Comparison of ENCODE assay signal across 19 cellular contexts in the genomic region with DNA sequence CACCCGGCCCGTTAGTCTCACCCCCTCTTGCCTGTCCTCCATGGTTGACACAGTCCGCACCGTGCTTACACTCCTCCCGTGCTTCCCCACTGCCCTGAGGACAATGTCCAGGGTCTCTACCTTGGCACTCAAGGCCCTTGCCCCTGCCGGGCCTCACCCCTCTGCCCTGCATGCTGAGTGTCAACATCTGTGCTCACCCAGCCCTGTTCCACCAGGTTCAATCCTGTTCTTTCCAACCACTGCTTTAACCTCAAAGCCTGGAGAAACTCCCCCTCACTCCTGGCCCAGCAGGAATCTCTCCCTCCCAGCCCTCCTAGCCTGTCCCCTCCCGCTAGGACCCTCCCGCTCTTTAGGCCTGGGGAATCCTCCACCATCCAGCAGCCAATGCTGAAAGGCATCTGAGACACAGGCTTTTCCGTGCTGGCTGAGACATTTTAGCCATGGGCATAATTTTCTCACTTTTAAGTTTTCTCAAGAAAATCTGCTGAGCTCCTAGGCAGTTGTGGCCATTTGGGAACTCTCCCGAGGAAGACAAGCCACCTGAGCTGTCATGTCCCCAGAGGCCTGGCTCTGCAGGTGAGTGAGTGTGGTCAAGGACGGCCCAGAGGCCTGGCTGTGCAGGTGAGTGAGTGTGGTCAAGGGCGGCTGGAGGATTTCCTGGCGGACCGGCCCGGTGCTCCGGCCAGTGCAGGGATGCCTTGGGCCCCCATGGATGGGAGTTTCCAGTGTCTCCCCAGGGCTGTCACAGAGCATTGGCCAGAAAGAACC. TPM values are rescaled to one million over a fixed set of nuclear protein-coding genes. Genes with fewer than 3 reads are reported as not detected.
A peak's percentile ranks its signal among the peaks of the same experiment; 100 is the strongest.
DNase-seq lines count a peak whose midpoint lies in the region; ATAC-seq, FAIRE-seq and TF ChIP-seq lines count a peak whose summit lies in the region.
"Had no signal": no experiment of that assay in that cellular context is flagged by ENCODE, and none has a peak within 500 bp of the region (broad histone marks: within the 10 kb centered on the region; RNA-seq: fewer than 3 reads in every experiment).

No MANE protein-coding gene starts in this region.

- no peaks in the 10 kb centered on the region for H3K9me3 Mint-ChIP-seq in activated naive CD4-positive, alpha-beta T cell treated with anti-CD3 and anti-CD28 coated beads, Interleukin-2, amount 50 U/mL, for 24 hours
- H3K9me3 Mint-ChIP-seq in astrocyte (ENCODE audit: unreplicated experiment) = no peaks in the 10 kb centered on the region
- H3K9me3 Mint-ChIP-seq in mesothelial cell of epicardium = no peaks in the 10 kb centered on the region
- H3K9me3 Mint-ChIP-seq in stimulated activated naive B cell treated with anti-CD40 and anti-IgM and Interleukin-4, amounts not matched to agents 10 μg/mL and 1 μg/mL and 100 μg/mL, for 72 hours = no peaks in the 10 kb centered on the region
- H3K9me3 Mint-ChIP-seq: stimulated activated naive CD8-positive, alpha-beta T cell treated with anti-CD3 and anti-CD28 coated beads, Interleukin-15, Interleukin-2, amounts not matched to agents 100 ng/mL and 50 ng/mL, for 24 hours had no signal

- no peaks in the 10 kb centered on the region for H3K36me3 ChIP-seq in astrocyte (ENCODE audit: insufficient read depth, low read length)
- H3K36me3 ChIP-seq: colonic mucosa, HAP-1, upper lobe of right lung had no signal

- no peak overlapping the region for H2AFZ ChIP-seq in astrocyte (ENCODE audit: low read depth, low read length)
- H2AFZ ChIP-seq: parathyroid adenoma had no signal

- H3K4me1 Mint-ChIP-seq in activated naive CD4-positive, alpha-beta T cell treated with anti-CD3 and anti-CD28 coated beads, Interleukin-2, amount 50 U/mL, for 24 hours = no peaks in the 10 kb centered on the region
- H3K4me1 Mint-ChIP-seq in astrocyte (ENCODE audit: low read depth, unreplicated experiment) = peaks cover 10% of the 10 kb centered on the region
- peaks cover 36% of the 10 kb centered on the region for H3K4me1 Mint-ChIP-seq in mesothelial cell of epicardium
- H3K4me1 Mint-ChIP-seq in stimulated activated naive B cell treated with anti-CD40 and anti-IgM and Interleukin-4, amounts not matched to agents 10 μg/mL and 1 μg/mL and 100 μg/mL, for 72 hours = peaks cover 11 to 17% of the 10 kb centered on the region in 2 donors

- no peak for ATAC-seq in stimulated activated naive B cell treated with anti-CD40 and anti-IgM and Interleukin-4, amounts not matched to agents 10 μg/mL and 1 μg/mL and 100 μg/mL, for 72 hours (replicated peaks)
- ATAC-seq in HG03469 (IDR thresholded peaks at IDR 0.05; ENCODE audit: unreplicated experiment) = no peak
- ATAC-seq: body of pancreas had no signal

- peak overlapping the region; percentile 55 for H3K27ac Mint-ChIP-seq in activated naive CD4-positive, alpha-beta T cell treated with anti-CD3 and anti-CD28 coated beads, Interleukin-2, amount 50 U/mL, for 24 hours
- H3K27ac Mint-ChIP-seq in astrocyte (ENCODE audit: unreplicated experiment) = peak overlapping the region; percentile 48
- peak overlapping the region; percentile 85 for H3K27ac Mint-ChIP-seq in mesothelial cell of epicardium
- H3K27ac Mint-ChIP-seq in stimulated activated naive B cell treated with anti-CD40 and anti-IgM and Interleukin-4, amounts not matched to agents 10 μg/mL and 1 μg/mL and 100 μg/mL, for 72 hours = peak overlapping the region; percentile 82
- H3K27ac Mint-ChIP-seq: activated naive CD8-positive, alpha-beta T cell; stimulated activated naive CD8-positive, alpha-beta T cell treated with anti-CD3 and anti-CD28 coated beads, Interleukin-15, Interleukin-2, amounts not matched to agents 100 ng/mL and 50 ng/mL, for 24 hours had no signal

- no peaks in the 10 kb centered on the region for H3K27me3 Mint-ChIP-seq in activated naive CD4-positive, alpha-beta T cell treated with anti-CD3 and anti-CD28 coated beads, Interleukin-2, amount 50 U/mL, for 24 hours
- peaks cover 19% of the 10 kb centered on the region for H3K27me3 Mint-ChIP-seq in astrocyte (ENCODE audit: low read depth, unreplicated experiment)
- H3K27me3 Mint-ChIP-seq in mesothelial cell of epicardium (ENCODE audit: low read depth) = no peaks in the 10 kb centered on the region
- H3K27me3 Mint-ChIP-seq in stimulated activated naive B cell treated with anti-CD40 and anti-IgM and Interleukin-4, amounts not matched to agents 10 μg/mL and 1 μg/mL and 100 μg/mL, for 72 hours = no peaks in the 10 kb centered on the region
- H3K27me3 Mint-ChIP-seq: activated naive CD8-positive, alpha-beta T cell; stimulated activated naive CD8-positive, alpha-beta T cell treated with anti-CD3 and anti-CD28 coated beads, Interleukin-15, Interleukin-2, amounts not matched to agents 100 ng/mL and 50 ng/mL, for 24 hours had no signal

- no peak overlapping the region for H3K4me3 ChIP-seq in astrocyte (ENCODE audit: insufficient read depth, low read depth, low read length)
- H3K4me3 ChIP-seq: body of pancreas, colonic mucosa, HAP-1, upper lobe of right lung had no signal

- peaks cover 2% of the 10 kb centered on the region for H3K4me1 ChIP-seq in astrocyte (ENCODE audit: insufficient read depth, low read length)
- H3K4me1 ChIP-seq: body of pancreas, colonic mucosa, HAP-1, parathyroid adenoma, upper lobe of right lung had no signal

- DNase-seq in activated naive CD4-positive, alpha-beta T cell treated with anti-CD3 and anti-CD28 coated beads, Interleukin-2, amount 50 U/mL, for 16 hours = no peak
- DNase-seq in astrocyte (ENCODE audit: low read depth) = no peak
- DNase-seq in mesothelial cell of epicardium (ENCODE audit: low spot score in 2 of 2, unreplicated experiment in 2 of 2) = no peak
- DNase-seq in stimulated activated naive B cell treated with anti-CD40 and anti-IgM and Interleukin-4, amounts not matched to agents 10 μg/mL and 1 μg/mL and 100 μg/mL, for 72 hours = no peak
- DNase-seq in NCI-H1048 (lab: John Stamatoyannopoulos, UW) = no peak
- no peak for DNase-seq in central memory CD4-positive, alpha-beta T cell
- DNase-seq: activated T-cell treated with anti-CD3 and anti-CD28 coated beads, Interleukin-2, amount 50 U/mL, for 48 hours; body of pancreas; colonic mucosa; NCI-H524 treated with DMSO at 0.1 percent for 48 hours; T1000; upper lobe of right lung had no signal

- no peak overlapping the region for H3K9ac ChIP-seq in astrocyte (ENCODE audit: low read length)
- H3K9ac ChIP-seq: parathyroid adenoma had no signal

- H3K9me3 ChIP-seq in astrocyte (ENCODE audit: insufficient read depth, low read depth, low read length) = no peaks in the 10 kb centered on the region
- H3K9me3 ChIP-seq: body of pancreas, colonic mucosa, HAP-1, upper lobe of right lung had no signal

- H3K4me3 Mint-ChIP-seq in activated naive CD4-positive, alpha-beta T cell treated with anti-CD3 and anti-CD28 coated beads, Interleukin-2, amount 50 U/mL, for 24 hours = no peak overlapping the region
- H3K4me3 Mint-ChIP-seq in astrocyte (ENCODE audit: unreplicated experiment) = no peak overlapping the region
- H3K4me3 Mint-ChIP-seq in mesothelial cell of epicardium = peak overlapping the region; percentile 3
- H3K4me3 Mint-ChIP-seq in stimulated activated naive B cell treated with anti-CD40 and anti-IgM and Interleukin-4, amounts not matched to agents 10 μg/mL and 1 μg/mL and 100 μg/mL, for 72 hours = no peak overlapping the region
- H3K4me3 Mint-ChIP-seq: activated naive CD8-positive, alpha-beta T cell; stimulated activated naive CD8-positive, alpha-beta T cell treated with anti-CD3 and anti-CD28 coated beads, Interleukin-15, Interleukin-2, amounts not matched to agents 100 ng/mL and 50 ng/mL, for 24 hours had no signal

- H3K27ac ChIP-seq in astrocyte (ENCODE audit: low read depth, low read length) = no peak overlapping the region
- H3K27ac ChIP-seq: body of pancreas, colonic mucosa, parathyroid adenoma, upper lobe of right lung had no signal

- TF ChIP-seq CTCF in astrocyte (IDR thresholded peaks at IDR 0.05; ENCODE audit: insufficient read depth, low read depth, low read length) (no peak), mesothelial cell of epicardium (IDR thresholded peaks at IDR 0.05; ENCODE audit: unreplicated experiment) (no peak)

- no peak for FAIRE-seq in astrocyte (lab: Jason Lieb, UNC)
- FAIRE-seq: RCC 7860 had no signal

- no peak overlapping the region for H3K4me2 ChIP-seq in astrocyte (ENCODE audit: low read length)

- H3K36me3 Mint-ChIP-seq in activated naive CD4-positive, alpha-beta T cell treated with anti-CD3 and anti-CD28 coated beads, Interleukin-2, amount 50 U/mL, for 24 hours = no peaks in the 10 kb centered on the region
- H3K36me3 Mint-ChIP-seq in astrocyte (ENCODE audit: low read depth, unreplicated experiment) (no peaks in the 10 kb centered on the region), mesothelial cell of epicardium (no peaks in the 10 kb centered on the region)
- peaks cover 33 to 45% of the 10 kb centered on the region in 2 donors for H3K36me3 Mint-ChIP-seq in stimulated activated naive B cell treated with anti-CD40 and anti-IgM and Interleukin-4, amounts not matched to agents 10 μg/mL and 1 μg/mL and 100 μg/mL, for 72 hours
- H3K36me3 Mint-ChIP-seq: activated naive CD8-positive, alpha-beta T cell had no signal

- H3K79me2 ChIP-seq in astrocyte (ENCODE audit: insufficient read depth, low read length) = no peaks in the 10 kb centered on the region
- H3K79me2 ChIP-seq: parathyroid adenoma had no signal

- no peaks in the 10 kb centered on the region for H4K20me1 ChIP-seq in astrocyte (ENCODE audit: insufficient read depth, low read length)

- peaks cover 3% of the 10 kb centered on the region for H3K27me3 ChIP-seq in astrocyte (ENCODE audit: insufficient read depth, low read length)
- H3K27me3 ChIP-seq: body of pancreas, colonic mucosa, upper lobe of right lung had no signal

RNA-seq across cellular contexts. Expression of gene P2RX1, which starts 10.8 kb away (rescaled TPM):
- total RNA-seq in astrocyte (not detected in 2 replicates), mesothelial cell of epicardium (0.16 to 0.22 TPM (median 0.18 TPM) in 3 replicates)

RNA-seq across cellular contexts. Expression of gene CAMKK1, which starts 34.2 kb away (rescaled TPM):
- total RNA-seq in astrocyte (3.8 and 5.1 TPM in 2 replicates), mesothelial cell of epicardium (3.8 to 4.3 TPM (median 4.3 TPM) in 3 replicates)

RNA-seq across cellular contexts. Expression of gene ATP2A3, which starts 37.2 kb away (rescaled TPM):
- 1.5 and 1.8 TPM in 2 replicates for total RNA-seq in astrocyte
- total RNA-seq in mesothelial cell of epicardium = 4.1 to 4.6 TPM (median 4.1 TPM) in 3 replicates
